Comparison of ENCODE assay signal across 13 cellular contexts in genomic region chr10:88244781-88245350, GRCh38.
DNase-seq lines count a peak whose midpoint lies in the region; ATAC-seq, FAIRE-seq and TF ChIP-seq lines count a peak whose summit lies in the region.
"Had no signal": no experiment of that assay in that cellular context is flagged by ENCODE, and none has a peak within 500 bp of the region (broad histone marks: within the 10 kb centered on the region; RNA-seq: fewer than 3 reads in every experiment).

No MANE protein-coding gene starts in this region.

- H3K4me3 ChIP-seq in BLaER1 treated with 17β-estradiol and CSF1 and Interleukin-3, amounts not matched to agents 10 nM and 100 nM: no peak overlapping the region
- H3K4me3 ChIP-seq in KMS-11 (IDR thresholded peaks at IDR 0.05; ENCODE audit: insufficient read depth, low read depth, low read length) (no peak overlapping the region), ascending aorta (no peak overlapping the region), pancreas (no peak overlapping the region)
- H3K4me3 ChIP-seq: suprapubic skin had no signal

- no peak overlapping the region for H2AFZ ChIP-seq in KMS-11 (ENCODE audit: low read depth)

- H4K20me1 ChIP-seq in BLaER1 treated with 17β-estradiol and CSF1 and Interleukin-3, amounts not matched to agents 10 nM and 100 nM: no peaks in the 10 kb centered on the region
- H4K20me1 ChIP-seq in KMS-11 (ENCODE audit: insufficient read depth): no peaks in the 10 kb centered on the region

- intact Hi-C loops in ascending aorta (cut with DNase I): loop anchor here (5.0 kb wide), 2 partner anchors 78 to 383 kb away; partner anchors contain the start of genes KLLN and PTEN
- intact Hi-C loops in pancreas (cut with DNase I): no loop called here

- DNase-seq in ascending aorta (ENCODE audit: low spot score in 2 of 2): no peak
- DNase-seq in pancreas: no peak
- DNase-seq in omental fat pad (ENCODE audit: low spot score): no peak
- DNase-seq in kidney tubule cell (ENCODE audit: low spot score): no peak
- DNase-seq: DMS153, NCI-H1694 treated with DMSO at 0.1 percent for 48 hours, NCI-H524 treated with DMSO at 0.1 percent for 48 hours had no signal

- H3K36me3 ChIP-seq in BLaER1 treated with 17β-estradiol and CSF1 and Interleukin-3, amounts not matched to agents 10 nM and 100 nM: no peaks in the 10 kb centered on the region
- H3K36me3 ChIP-seq in KMS-11 (ENCODE audit: insufficient read depth) (no peaks in the 10 kb centered on the region), ascending aorta (no peaks in the 10 kb centered on the region), pancreas (no peaks in the 10 kb centered on the region)
- H3K36me3 ChIP-seq: suprapubic skin had no signal

- H3K27ac ChIP-seq in BLaER1 treated with 17β-estradiol and CSF1 and Interleukin-3, amounts not matched to agents 10 nM and 100 nM: no peak overlapping the region
- H3K27ac ChIP-seq in KMS-11 (no peak overlapping the region), ascending aorta (peak overlapping the region; percentile 58 to 68), pancreas (peak overlapping the region in 3 of 4 donors; percentile 67 to 80 (median 77))

- H3K4me2 ChIP-seq in BLaER1 treated with 17β-estradiol and CSF1 and Interleukin-3, amounts not matched to agents 10 nM and 100 nM: peak overlapping the region; percentile 25 to 77 (median 55)
- peak overlapping the region; percentile 24 for H3K4me2 ChIP-seq in KMS-11

- H3K9ac ChIP-seq in BLaER1 treated with 17β-estradiol and CSF1 and Interleukin-3, amounts not matched to agents 10 nM and 100 nM: no peak overlapping the region
- H3K9ac ChIP-seq in KMS-11: no peak overlapping the region

- no peaks in the 10 kb centered on the region for H3K9me3 ChIP-seq in BLaER1 treated with 17β-estradiol and CSF1 and Interleukin-3, amounts not matched to agents 10 nM and 100 nM (replicated peaks in 1 of 11)
- H3K9me3 ChIP-seq in ascending aorta: no peaks in the 10 kb centered on the region
- no peaks in the 10 kb centered on the region for H3K9me3 ChIP-seq in pancreas
- H3K9me3 ChIP-seq: suprapubic skin had no signal

- no peak for TF ChIP-seq CTCF in KMS-11 (conservative IDR thresholded peaks at IDR 0.05; ENCODE audit: low read depth, low read length)
- no peak for TF ChIP-seq CTCF in ascending aorta (IDR thresholded peaks at IDR 0.05)
- TF ChIP-seq CTCF in pancreas (IDR thresholded peaks at IDR 0.05): no peak
- TF ChIP-seq CTCF in omental fat pad (IDR thresholded peaks at IDR 0.05): no peak

- peaks cover 18 to 52% (median 22%) of the 10 kb centered on the region in 10 experiments for H3K4me1 ChIP-seq in BLaER1 treated with 17β-estradiol and CSF1 and Interleukin-3, amounts not matched to agents 10 nM and 100 nM
- H3K4me1 ChIP-seq in KMS-11 (ENCODE audit: low read depth, poor library complexity, severe bottlenecking): peaks cover 24% of the 10 kb centered on the region
- H3K4me1 ChIP-seq in ascending aorta: peaks cover 5 to 32% of the 10 kb centered on the region in 2 donors
- peaks cover 10 to 43% (median 17%) of the 10 kb centered on the region in 3 donors for H3K4me1 ChIP-seq in pancreas

- ATAC-seq in pancreas: no peak
- ATAC-seq in GM19351 (IDR thresholded peaks at IDR 0.05; ENCODE audit: unreplicated experiment): no peak
- ATAC-seq in omental fat pad (ENCODE audit: low FRiP score): no peak
- ATAC-seq in HG03439 (IDR thresholded peaks at IDR 0.05; ENCODE audit: unreplicated experiment): no peak
- ATAC-seq: activated T-helper 17 cell treated with anti-CD3 and anti-CD28 coated beads, Interleukin-2, amount 50 U/mL, for 72 hours had no signal

- no peaks in the 10 kb centered on the region for H3K27me3 ChIP-seq in BLaER1 treated with 17β-estradiol and CSF1 and Interleukin-3, amounts not matched to agents 10 nM and 100 nM
- H3K27me3 ChIP-seq in KMS-11 (ENCODE audit: insufficient read depth, low read depth) (no peaks in the 10 kb centered on the region), ascending aorta (no peaks in the 10 kb centered on the region), pancreas (no peaks in the 10 kb centered on the region)
- H3K27me3 ChIP-seq: suprapubic skin had no signal

- WGBS in pancreas, 2 donors: 93 to 94% methylated on average over 6 of the region's 6 CpGs

- no peaks in the 10 kb centered on the region for H3K79me2 ChIP-seq in KMS-11 (ENCODE audit: insufficient read depth, low read depth)

- FAIRE-seq in pancreas (lab: Jason Lieb, UNC): no peak

Comparison
In these comparisons a context has a peak if more than half of its experiments do, and no peak if none do; other contexts are left out.
1. H3K27ac ChIP-seq: peak in ascending aorta (2 of 2) and pancreas (3 of 4); none in BLaER1 treated with 17β-estradiol and CSF1 and Interleukin-3, amounts not matched to agents 10 nM and 100 nM (0 of 11) and KMS-11 (single experiment).